14 cellular contexts compared by ENCODE assay signal in genomic region chr16:3467920-3468319, GRCh38. TPM values are rescaled to one million over a fixed set of nuclear protein-coding genes. Genes with fewer than 3 reads are reported as not detected.
A peak's percentile ranks its signal among the peaks of the same experiment; 100 is the strongest.
DNase-seq lines count a peak whose midpoint lies in the region; ATAC-seq and TF ChIP-seq lines count a peak whose summit lies in the region.
"Had no signal": no experiment of that assay in that cellular context is flagged by ENCODE, and none has a peak within 500 bp of the region (broad histone marks: within the 10 kb centered on the region; RNA-seq: fewer than 3 reads in every experiment).

No MANE protein-coding gene starts in this region.

- H3K27me3 ChIP-seq in A673 (replicated peaks; ENCODE audit: insufficient read depth, low read depth, low read length, poor library complexity) (no peaks in the 10 kb centered on the region), foreskin keratinocyte (no peaks in the 10 kb centered on the region), lower lobe of right lung (ENCODE audit: low read depth) (no peaks in the 10 kb centered on the region)

- POLR2A ChIA-PET in A673 (lab: Charles Lee; ENCODE audit: low non-redundant PET) = no interaction called here
- POLR2A ChIA-PET in activated CD8-positive, alpha-beta T cell treated with anti-CD3 and anti-CD28 coated beads, Interleukin-2, amount 10 ng/mL, durations not matched to agents 7 days and 5 days (lab: Charles Lee) = interaction anchor here (1.0 kb wide), 2 partner anchors 45 to 66 kb away, joined by 3 to 4 read pairs; no protein-coding TSS in a partner anchor

- ATAC-seq in activated CD8-positive, alpha-beta T cell treated with anti-CD3 and anti-CD28 coated beads, Interleukin-2, amount 10 ng/mL, durations not matched to agents 7 days and 5 days = peak; percentile 14
- ATAC-seq in foreskin keratinocyte = peak; percentile 35
- no peak for ATAC-seq in lower lobe of right lung
- ATAC-seq in HG03432 (IDR thresholded peaks at IDR 0.05; ENCODE audit: unreplicated experiment) = no peak
- ATAC-seq in GM18511 (IDR thresholded peaks at IDR 0.05; ENCODE audit: unreplicated experiment) = no peak

- H3K9me3 ChIP-seq in A673 (ENCODE audit: low read depth, low read length, poor library complexity, severe bottlenecking) (no peaks in the 10 kb centered on the region), lower lobe of right lung (no peaks in the 10 kb centered on the region)
- H3K9me3 ChIP-seq: left ventricle myocardium inferior had no signal

- H3K27me3 Mint-ChIP-seq in activated CD8-positive, alpha-beta T cell treated with anti-CD3 and anti-CD28 coated beads, Interleukin-2, amount 10 ng/mL, durations not matched to agents 7 days and 5 days (ENCODE audit: low read depth) = no peaks in the 10 kb centered on the region

- no peaks in the 10 kb centered on the region for H3K9me3 Mint-ChIP-seq in activated CD8-positive, alpha-beta T cell treated with anti-CD3 and anti-CD28 coated beads, Interleukin-2, amount 10 ng/mL, durations not matched to agents 7 days and 5 days (ENCODE audit: insufficient read depth)

- peaks cover 40% of the 10 kb centered on the region for H3K36me3 Mint-ChIP-seq in activated CD8-positive, alpha-beta T cell treated with anti-CD3 and anti-CD28 coated beads, Interleukin-2, amount 10 ng/mL, durations not matched to agents 7 days and 5 days (ENCODE audit: low read depth)

- H3K4me3 ChIP-seq in A673 (ENCODE audit: low read depth, low read length, poor library complexity, severe bottlenecking) = no peak overlapping the region
- no peak overlapping the region for H3K4me3 ChIP-seq in lower lobe of right lung
- H3K4me3 ChIP-seq: left ventricle myocardium inferior had no signal

- no peaks in the 10 kb centered on the region for H3K36me3 ChIP-seq in A673 (ENCODE audit: insufficient read depth, low read length, poor library complexity, severe bottlenecking)
- peaks cover 36% of the 10 kb centered on the region for H3K36me3 ChIP-seq in lower lobe of right lung

- peaks cover 50% of the 10 kb centered on the region for H3K4me1 Mint-ChIP-seq in activated CD8-positive, alpha-beta T cell treated with anti-CD3 and anti-CD28 coated beads, Interleukin-2, amount 10 ng/mL, durations not matched to agents 7 days and 5 days (ENCODE audit: low read depth)

- no peak overlapping the region for H3K27ac Mint-ChIP-seq in activated CD8-positive, alpha-beta T cell treated with anti-CD3 and anti-CD28 coated beads, Interleukin-2, amount 10 ng/mL, durations not matched to agents 7 days and 5 days

- H3K4me1 ChIP-seq in A673 (ENCODE audit: insufficient read depth, low read length, poor library complexity, severe bottlenecking) = no peaks in the 10 kb centered on the region
- H3K4me1 ChIP-seq in foreskin keratinocyte = no peaks in the 10 kb centered on the region
- H3K4me1 ChIP-seq in lower lobe of right lung = peaks cover 33% of the 10 kb centered on the region

- TF ChIP-seq CTCF in A673 (conservative IDR thresholded peaks at IDR 0.05; ENCODE audit: low read depth, low read length) (no peak), foreskin keratinocyte (conservative IDR thresholded peaks at IDR 0.05) (no peak), lower lobe of right lung (IDR thresholded peaks at IDR 0.05) (no peak)

- DNase-seq in A673 (ENCODE audit: low spot score) (peak; percentile 54), GDM1 (lab: John Stamatoyannopoulos, UW) (peak; percentile 54), foreskin keratinocyte (no peak), lower lobe of right lung (no peak), T-helper 1 cell (no peak)
- DNase-seq in activated CD8-positive, alpha-beta T cell treated with anti-CD3 and anti-CD28 coated beads, Interleukin-2, amount 10 ng/mL, durations not matched to agents 7 days and 5 days = no peak
- DNase-seq: activated CD4-positive, alpha-beta T cell treated with anti-CD3 and anti-CD28 coated beads for 48 hours; amniotic stem cell; left ventricle myocardium inferior; NCI-H2227 treated with DMSO at 0.1 percent for 48 hours had no signal

- no TSS peak for BruUV-seq in A673 (replicated peaks; lab: Mats Ljungman, UMichigan)

- H3K27ac ChIP-seq in A673 (ENCODE audit: low read depth, low read length, poor library complexity, severe bottlenecking) (no peak overlapping the region), foreskin keratinocyte (no peak overlapping the region), lower lobe of right lung (no peak overlapping the region)

- intact Hi-C loops in A673 (cut with micrococcal nuclease; ENCODE audit: unreplicated experiment) = no loop called here
- intact Hi-C loops in lower lobe of right lung (cut with DNase I) = no loop called here

- CTCF ChIA-PET in A673 (lab: Charles Lee) = no interaction called here
- CTCF ChIA-PET in activated CD8-positive, alpha-beta T cell treated with anti-CD3 and anti-CD28 coated beads, Interleukin-2, amount 10 ng/mL, durations not matched to agents 7 days and 5 days (lab: Charles Lee) = interaction anchor here (1.2 kb wide), 1 partner anchor 338 kb away, joined by 3 read pairs; no protein-coding TSS in a partner anchor

- H3K4me3 Mint-ChIP-seq in activated CD8-positive, alpha-beta T cell treated with anti-CD3 and anti-CD28 coated beads, Interleukin-2, amount 10 ng/mL, durations not matched to agents 7 days and 5 days = no peak overlapping the region

RNA-seq across cellular contexts. Expression of gene NAA60, which starts 24.4 kb away (rescaled TPM):
- total RNA-seq in A673 (2021) = 39.4 and 40.7 TPM in 2 replicates
- total RNA-seq in activated CD8-positive, alpha-beta T cell treated with anti-CD3 and anti-CD28 coated beads, Interleukin-2, amount 10 ng/mL, durations not matched to agents 7 days and 5 days = 10 to 100 TPM; 46.3 to 49.0 TPM
- total RNA-seq in foreskin keratinocyte = 17.0 and 19.9 TPM in 2 replicates
- 25.5 and 26.0 TPM in 2 replicates for polyA plus RNA-seq in foreskin keratinocyte
- total RNA-seq in lower lobe of right lung = 56.3 TPM

RNA-seq across cellular contexts. Expression of gene ZNF597, which starts 24.6 kb away (rescaled TPM):
- total RNA-seq in A673 (2021) = 2.4 and 2.8 TPM in 2 replicates
- 1 to 10 TPM; 2.4 to 2.7 TPM for total RNA-seq in activated CD8-positive, alpha-beta T cell treated with anti-CD3 and anti-CD28 coated beads, Interleukin-2, amount 10 ng/mL, durations not matched to agents 7 days and 5 days
- total RNA-seq in foreskin keratinocyte = 1.8 and 2.5 TPM in 2 replicates
- polyA plus RNA-seq in foreskin keratinocyte = 0.64 and 0.65 TPM in 2 replicates
- total RNA-seq in lower lobe of right lung = 4.4 TPM

RNA-seq across cellular contexts. Expression of gene C16orf90, which starts 27.4 kb away (rescaled TPM):
- not detected in 2 replicates for total RNA-seq in A673 (2021)
- not detected for total RNA-seq in activated CD8-positive, alpha-beta T cell treated with anti-CD3 and anti-CD28 coated beads, Interleukin-2, amount 10 ng/mL, durations not matched to agents 7 days and 5 days
- not detected in 2 replicates for total RNA-seq in foreskin keratinocyte
- polyA plus RNA-seq in foreskin keratinocyte = not detected in 2 replicates
- total RNA-seq in lower lobe of right lung = not detected
- total RNA-seq: left ventricle myocardium inferior, Right ventricle myocardium superior had no signal
- polyA plus RNA-seq: esophagus had no signal

RNA-seq across cellular contexts. Expression of gene CLUAP1, which starts 32.9 kb away (rescaled TPM):
- total RNA-seq in A673 (2021) (22.6 and 36.5 TPM in 2 replicates), foreskin keratinocyte (17.0 and 18.4 TPM in 2 replicates), lower lobe of right lung (30.3 TPM)
- total RNA-seq in activated CD8-positive, alpha-beta T cell treated with anti-CD3 and anti-CD28 coated beads, Interleukin-2, amount 10 ng/mL, durations not matched to agents 7 days and 5 days = 10 to 100 TPM; 15.4 to 16.1 TPM
- 14.3 and 15.4 TPM in 2 replicates for polyA plus RNA-seq in foreskin keratinocyte

Comparison
In these comparisons a context has a peak if more than half of its experiments do, and no peak if none do; other contexts are left out.
1. DNase-seq: peak in A673 (single experiment) and GDM1 (single experiment); none in activated CD8-positive, alpha-beta T cell treated with anti-CD3 and anti-CD28 coated beads, Interleukin-2, amount 10 ng/mL, durations not matched to agents 7 days and 5 days (single experiment), foreskin keratinocyte (0 of 2), lower lobe of right lung (single experiment) and T-helper 1 cell (0 of 5).
2. ATAC-seq: peak in activated CD8-positive, alpha-beta T cell treated with anti-CD3 and anti-CD28 coated beads, Interleukin-2, amount 10 ng/mL, durations not matched to agents 7 days and 5 days (single experiment) and foreskin keratinocyte (single experiment); none in lower lobe of right lung (0 of 2), HG03432 (single experiment) and GM18511 (single experiment).